Comparison of ENCODE assay signal across 1 cellular context in genomic region chr9:137277329-137278041, GRCh38.
TF ChIP-seq lines count a peak whose summit lies in the region.

Gene TOR4A, plus strand, starts transcription at chr9:137277726. Its CDS starts 964 bp downstream, at chr9:137278690.

TF ChIP-seq in HepG2, 621 proteins besides CTCF, POLR2A, EP300 and RAD21 (continued from another document):
- no peak for TF ChIP-seq BRD4 (CRISPR knock-in tag; IDR thresholded peaks at IDR 0.05)
- peak; percentile 46 for TF ChIP-seq AGO2 (optimal IDR thresholded peaks at IDR 0.05; ENCODE audit: low read depth, low read length)
- TF ChIP-seq RBFOX2 (IDR thresholded peaks at IDR 0.05; ENCODE audit: low read depth, low read length) = peak; percentile 87
- no peak for TF ChIP-seq EED (CRISPR knock-in tag; IDR thresholded peaks at IDR 0.05)
- peak; percentile 33 for TF ChIP-seq CBX1 (IDR thresholded peaks at IDR 0.05; ENCODE audit: low read depth)
- peak; percentile 65 for TF ChIP-seq ZSCAN9 (CRISPR knock-in tag; IDR thresholded peaks at IDR 0.05; ENCODE audit: borderline replicate concordance)
- 0 out of 2 replicates have a peak, but pooled peaks have one; percentile 19 for TF ChIP-seq ZNF234 (CRISPR knock-in tag; conservative IDR thresholded peaks at IDR 0.05)
- TF ChIP-seq NR2F6 (IDR thresholded peaks at IDR 0.05) = peak; percentile 18; the same call in 1 of the 2 replicates
- TF ChIP-seq NR2F6 (CRISPR knock-in tag; IDR thresholded peaks at IDR 0.05) = peak; percentile 15; the same call in 1 of the 2 replicates
- TF ChIP-seq DRAP1 (CRISPR knock-in tag; IDR thresholded peaks at IDR 0.05) = peak; percentile 81
- TF ChIP-seq ZNF619 (CRISPR knock-in tag; IDR thresholded peaks at IDR 0.05) = peak; percentile 74; the same call in 1 of the 2 replicates
- TF ChIP-seq NFAT5 (CRISPR knock-in tag; IDR thresholded peaks at IDR 0.05) = no peak
- TF ChIP-seq ZNF570 (CRISPR knock-in tag; IDR thresholded peaks at IDR 0.05; ENCODE audit: borderline replicate concordance) = no peak
- peak; percentile 71 for TF ChIP-seq ZNF460 (CRISPR knock-in tag; IDR thresholded peaks at IDR 0.05; ENCODE audit: borderline replicate concordance)
- no peak for TF ChIP-seq ZBTB1 (CRISPR knock-in tag; IDR thresholded peaks at IDR 0.05; ENCODE audit: borderline replicate concordance)
- TF ChIP-seq MXD4 (CRISPR knock-in tag; IDR thresholded peaks at IDR 0.05) = peak; percentile 83
- TF ChIP-seq IKZF4 (CRISPR knock-in tag; IDR thresholded peaks at IDR 0.05; ENCODE audit: borderline replicate concordance, low read depth, not compliant biosample characterization) = peak; percentile 63
- peak; percentile 67; the same call in 1 of the 2 replicates for TF ChIP-seq ZNF674 (CRISPR knock-in tag; IDR thresholded peaks at IDR 0.05; ENCODE audit: low read depth)
- TF ChIP-seq KLF12 (CRISPR knock-in tag; IDR thresholded peaks at IDR 0.05; ENCODE audit: borderline replicate concordance) = peak; percentile 70
- TF ChIP-seq PATZ1 (CRISPR knock-in tag; IDR thresholded peaks at IDR 0.05) = peak; percentile 94
- TF ChIP-seq ZNF746 (CRISPR knock-in tag; IDR thresholded peaks at IDR 0.05) = peak; percentile 29; the same call in 1 of the 2 replicates
- TF ChIP-seq FOXA1 (IDR thresholded peaks at IDR 0.05) = no peak
- TF ChIP-seq FOXA1 (CRISPR knock-in tag; IDR thresholded peaks at IDR 0.05) = peak; percentile 70
- TF ChIP-seq RNF2 (conservative IDR thresholded peaks at IDR 0.05; ENCODE audit: low read depth) = 0 out of 2 replicates have a peak, but pooled peaks have one; percentile 39
- TF ChIP-seq SNAPC2 (CRISPR knock-in tag; IDR thresholded peaks at IDR 0.05) = peak; percentile 27; the same call in 1 of the 2 replicates
- 0 out of 2 replicates have a peak, but pooled peaks have one; percentile 42 for TF ChIP-seq ZMYM4 (CRISPR knock-in tag; IDR thresholded peaks at IDR 0.05)
- TF ChIP-seq TARDBP (CRISPR knock-in tag; IDR thresholded peaks at IDR 0.05) = peak; percentile 29; the same call in 1 of the 2 replicates
- no peak for TF ChIP-seq ZFYVE20 (CRISPR knock-in tag; IDR thresholded peaks at IDR 0.05; ENCODE audit: borderline replicate concordance, low read depth)
- peak; percentile 67; the same call in 1 of the 2 replicates for TF ChIP-seq HBP1 (CRISPR knock-in tag; IDR thresholded peaks at IDR 0.05; ENCODE audit: low read depth)
- TF ChIP-seq SPEN (CRISPR knock-in tag; IDR thresholded peaks at IDR 0.05; ENCODE audit: low read depth) = peak; percentile 90
- TF ChIP-seq SP5 (CRISPR knock-in tag; IDR thresholded peaks at IDR 0.05; ENCODE audit: borderline replicate concordance, low read depth) = peak; percentile 36
- TF ChIP-seq KAT7 (CRISPR knock-in tag; IDR thresholded peaks at IDR 0.05; ENCODE audit: borderline replicate concordance) = peak; percentile 68; the same call in 1 of the 2 replicates
- TF ChIP-seq SIN3A (IDR thresholded peaks at IDR 0.05; ENCODE audit: borderline replicate concordance, low read depth, low read length) = peak; percentile 91; the same call in 1 of the 2 replicates
- TF ChIP-seq, protein P1, sequence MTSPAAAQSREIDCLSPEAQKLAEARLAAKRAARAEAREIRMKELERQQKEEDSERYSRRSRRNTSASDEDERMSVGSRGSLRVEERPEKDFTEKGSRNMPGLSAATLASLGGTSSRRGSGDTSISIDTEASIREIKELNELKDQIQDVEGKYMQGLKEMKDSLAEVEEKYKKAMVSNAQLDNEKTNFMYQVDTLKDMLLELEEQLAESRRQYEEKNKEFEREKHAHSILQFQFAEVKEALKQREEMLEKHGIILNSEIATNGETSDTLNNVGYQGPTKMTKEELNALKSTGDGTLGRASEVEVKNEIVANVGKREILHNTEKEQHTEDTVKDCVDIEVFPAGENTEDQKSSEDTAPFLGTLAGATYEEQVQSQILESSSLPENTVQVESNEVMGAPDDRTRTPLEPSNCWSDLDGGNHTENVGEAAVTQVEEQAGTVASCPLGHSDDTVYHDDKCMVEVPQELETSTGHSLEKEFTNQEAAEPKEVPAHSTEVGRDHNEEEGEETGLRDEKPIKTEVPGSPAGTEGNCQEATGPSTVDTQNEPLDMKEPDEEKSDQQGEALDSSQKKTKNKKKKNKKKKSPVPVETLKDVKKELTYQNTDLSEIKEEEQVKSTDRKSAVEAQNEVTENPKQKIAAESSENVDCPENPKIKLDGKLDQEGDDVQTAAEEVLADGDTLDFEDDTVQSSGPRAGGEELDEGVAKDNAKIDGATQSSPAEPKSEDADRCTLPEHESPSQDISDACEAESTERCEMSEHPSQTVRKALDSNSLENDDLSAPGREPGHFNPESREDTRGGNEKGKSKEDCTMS (CRISPR knock-in tag; conservative IDR thresholded peaks at IDR 0.05) = no peak
- TF ChIP-seq FOXA3 (CRISPR knock-in tag; IDR thresholded peaks at IDR 0.05) = peak; percentile 61; the same call in 1 of the 2 replicates
- TF ChIP-seq MTF2 (CRISPR knock-in tag; IDR thresholded peaks at IDR 0.05; ENCODE audit: borderline replicate concordance) = peak; percentile 66; the same call in 1 of the 2 replicates
- TF ChIP-seq, protein P2, sequence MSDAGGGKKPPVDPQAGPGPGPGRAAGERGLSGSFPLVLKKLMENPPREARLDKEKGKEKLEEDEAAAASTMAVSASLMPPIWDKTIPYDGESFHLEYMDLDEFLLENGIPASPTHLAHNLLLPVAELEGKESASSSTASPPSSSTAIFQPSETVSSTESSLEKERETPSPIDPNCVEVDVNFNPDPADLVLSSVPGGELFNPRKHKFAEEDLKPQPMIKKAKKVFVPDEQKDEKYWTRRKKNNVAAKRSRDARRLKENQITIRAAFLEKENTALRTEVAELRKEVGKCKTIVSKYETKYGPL (CRISPR knock-in tag; IDR thresholded peaks at IDR 0.05) = 0 out of 2 replicates have a peak, but pooled peaks have one; percentile 6
- peak; percentile 51 for TF ChIP-seq BCL6 (CRISPR knock-in tag; IDR thresholded peaks at IDR 0.05)
- peak; percentile 71 for TF ChIP-seq DR1 (CRISPR knock-in tag; IDR thresholded peaks at IDR 0.05)
- TF ChIP-seq ZNF691 (CRISPR knock-in tag; IDR thresholded peaks at IDR 0.05; ENCODE audit: borderline replicate concordance, low read depth) = peak; percentile 68; the same call in 1 of the 2 replicates
- peak; percentile 74; the same call in 1 of the 2 replicates for TF ChIP-seq KLF11 (CRISPR knock-in tag; IDR thresholded peaks at IDR 0.05)
- TF ChIP-seq BRF2 (CRISPR knock-in tag; IDR thresholded peaks at IDR 0.05) = peak; percentile 38; the same call in 1 of the 2 replicates
- TF ChIP-seq ZNF281 (CRISPR knock-in tag; IDR thresholded peaks at IDR 0.05; ENCODE audit: borderline replicate concordance) = peak; percentile 89
- TF ChIP-seq ZFP90 (CRISPR knock-in tag; IDR thresholded peaks at IDR 0.05; ENCODE audit: borderline replicate concordance) = 0 out of 2 replicates have a peak, but pooled peaks have one; percentile 25
- TF ChIP-seq TCF12 (IDR thresholded peaks at IDR 0.05) = no peak
- no peak for TF ChIP-seq TCF12 (CRISPR knock-in tag; IDR thresholded peaks at IDR 0.05)
- peak; percentile 88; the same call in 1 of the 2 replicates for TF ChIP-seq GZF1 (CRISPR knock-in tag; IDR thresholded peaks at IDR 0.05)
